1 cellular context compared by ENCODE assay signal in the genomic region with DNA sequence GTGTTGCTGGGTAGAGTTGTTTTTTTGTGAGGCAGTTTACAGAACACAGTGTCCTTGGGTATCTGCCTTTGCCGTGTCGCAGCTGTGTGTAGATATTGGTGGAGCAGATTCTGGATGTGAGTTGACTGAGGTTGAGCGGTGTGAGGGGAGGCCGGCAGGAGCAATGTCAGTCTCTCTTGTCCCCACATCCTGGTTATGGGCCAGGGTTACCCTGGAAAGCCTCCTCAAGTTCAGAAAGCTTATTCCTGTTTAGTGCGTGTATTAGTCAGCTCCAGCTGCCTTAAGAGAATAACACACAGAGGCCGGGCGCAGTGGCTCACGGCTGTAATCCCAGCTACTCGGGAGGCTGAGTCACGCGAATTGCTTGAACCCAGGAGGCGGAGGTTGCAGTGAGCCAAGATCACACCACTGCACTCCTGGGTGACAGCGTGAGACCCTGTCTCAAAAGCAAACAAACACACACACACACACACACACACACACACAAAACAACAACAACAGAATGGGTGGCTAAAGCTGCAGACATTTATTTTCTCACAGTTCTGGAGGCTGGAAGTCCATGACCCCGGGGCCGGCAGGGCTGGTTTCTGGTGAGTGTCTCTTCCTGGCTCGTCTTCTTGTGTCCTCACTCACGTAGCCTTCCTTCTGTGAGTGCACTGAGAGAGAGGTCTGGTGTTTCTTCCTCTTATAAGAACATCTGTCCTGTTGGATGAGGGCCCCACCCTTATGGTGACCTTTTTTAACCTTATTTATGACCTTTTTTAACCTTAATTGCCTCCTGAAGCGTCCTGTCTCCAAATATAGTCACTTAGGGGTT.
TF ChIP-seq lines count a peak whose summit lies in the region.

No MANE protein-coding gene starts in this region.

TF ChIP-seq in HCT116, 20 proteins besides CTCF, POLR2A, EP300 and RAD21 (continued from another document):
- TF ChIP-seq, protein P1, sequence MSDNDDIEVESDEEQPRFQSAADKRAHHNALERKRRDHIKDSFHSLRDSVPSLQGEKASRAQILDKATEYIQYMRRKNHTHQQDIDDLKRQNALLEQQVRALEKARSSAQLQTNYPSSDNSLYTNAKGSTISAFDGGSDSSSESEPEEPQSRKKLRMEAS (IDR thresholded peaks at IDR 0.05): no peak
- TF ChIP-seq, protein P2, sequence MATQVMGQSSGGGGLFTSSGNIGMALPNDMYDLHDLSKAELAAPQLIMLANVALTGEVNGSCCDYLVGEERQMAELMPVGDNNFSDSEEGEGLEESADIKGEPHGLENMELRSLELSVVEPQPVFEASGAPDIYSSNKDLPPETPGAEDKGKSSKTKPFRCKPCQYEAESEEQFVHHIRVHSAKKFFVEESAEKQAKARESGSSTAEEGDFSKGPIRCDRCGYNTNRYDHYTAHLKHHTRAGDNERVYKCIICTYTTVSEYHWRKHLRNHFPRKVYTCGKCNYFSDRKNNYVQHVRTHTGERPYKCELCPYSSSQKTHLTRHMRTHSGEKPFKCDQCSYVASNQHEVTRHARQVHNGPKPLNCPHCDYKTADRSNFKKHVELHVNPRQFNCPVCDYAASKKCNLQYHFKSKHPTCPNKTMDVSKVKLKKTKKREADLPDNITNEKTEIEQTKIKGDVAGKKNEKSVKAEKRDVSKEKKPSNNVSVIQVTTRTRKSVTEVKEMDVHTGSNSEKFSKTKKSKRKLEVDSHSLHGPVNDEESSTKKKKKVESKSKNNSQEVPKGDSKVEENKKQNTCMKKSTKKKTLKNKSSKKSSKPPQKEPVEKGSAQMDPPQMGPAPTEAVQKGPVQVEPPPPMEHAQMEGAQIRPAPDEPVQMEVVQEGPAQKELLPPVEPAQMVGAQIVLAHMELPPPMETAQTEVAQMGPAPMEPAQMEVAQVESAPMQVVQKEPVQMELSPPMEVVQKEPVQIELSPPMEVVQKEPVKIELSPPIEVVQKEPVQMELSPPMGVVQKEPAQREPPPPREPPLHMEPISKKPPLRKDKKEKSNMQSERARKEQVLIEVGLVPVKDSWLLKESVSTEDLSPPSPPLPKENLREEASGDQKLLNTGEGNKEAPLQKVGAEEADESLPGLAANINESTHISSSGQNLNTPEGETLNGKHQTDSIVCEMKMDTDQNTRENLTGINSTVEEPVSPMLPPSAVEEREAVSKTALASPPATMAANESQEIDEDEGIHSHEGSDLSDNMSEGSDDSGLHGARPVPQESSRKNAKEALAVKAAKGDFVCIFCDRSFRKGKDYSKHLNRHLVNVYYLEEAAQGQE (IDR thresholded peaks at IDR 0.05; ENCODE audit: low read depth): no peak
- TF ChIP-seq, protein P3, sequence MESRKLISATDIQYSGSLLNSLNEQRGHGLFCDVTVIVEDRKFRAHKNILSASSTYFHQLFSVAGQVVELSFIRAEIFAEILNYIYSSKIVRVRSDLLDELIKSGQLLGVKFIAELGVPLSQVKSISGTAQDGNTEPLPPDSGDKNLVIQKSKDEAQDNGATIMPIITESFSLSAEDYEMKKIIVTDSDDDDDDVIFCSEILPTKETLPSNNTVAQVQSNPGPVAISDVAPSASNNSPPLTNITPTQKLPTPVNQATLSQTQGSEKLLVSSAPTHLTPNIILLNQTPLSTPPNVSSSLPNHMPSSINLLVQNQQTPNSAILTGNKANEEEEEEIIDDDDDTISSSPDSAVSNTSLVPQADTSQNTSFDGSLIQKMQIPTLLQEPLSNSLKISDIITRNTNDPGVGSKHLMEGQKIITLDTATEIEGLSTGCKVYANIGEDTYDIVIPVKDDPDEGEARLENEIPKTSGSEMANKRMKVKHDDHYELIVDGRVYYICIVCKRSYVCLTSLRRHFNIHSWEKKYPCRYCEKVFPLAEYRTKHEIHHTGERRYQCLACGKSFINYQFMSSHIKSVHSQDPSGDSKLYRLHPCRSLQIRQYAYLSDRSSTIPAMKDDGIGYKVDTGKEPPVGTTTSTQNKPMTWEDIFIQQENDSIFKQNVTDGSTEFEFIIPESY (IDR thresholded peaks at IDR 0.05; ENCODE audit: extremely low read depth, insufficient replicate concordance, low read length): no peak
- no peak for TF ChIP-seq POLR2AphosphoS5 (IDR thresholded peaks at IDR 0.05; ENCODE audit: low read depth, low read length)
- no peak for TF ChIP-seq YY1 (IDR thresholded peaks at IDR 0.05; ENCODE audit: extremely low read depth, insufficient replicate concordance, low read depth, low read length)
- TF ChIP-seq SP1 (IDR thresholded peaks at IDR 0.05; ENCODE audit: low read depth): no peak
